Comparison of ENCODE assay signal across 26 cellular contexts in genomic region chrX:10031743-10032142, GRCh38.
DNase-seq lines count a peak whose midpoint lies in the region; ATAC-seq, FAIRE-seq and TF ChIP-seq lines count a peak whose summit lies in the region.
"Had no signal": no experiment of that assay in that cellular context is flagged by ENCODE, and none has a peak within 500 bp of the region (broad histone marks: within the 10 kb centered on the region; RNA-seq: fewer than 3 reads in every experiment).

No MANE protein-coding gene starts in this region.

- peaks cover 10 to 15% (median 14%) of the 10 kb centered on the region in 10 experiments; a peak in 18 of 20 replicates for H3K4me1 ChIP-seq in BLaER1 treated with 17β-estradiol and CSF1 and Interleukin-3, amounts not matched to agents 10 nM and 100 nM
- no peaks in the 10 kb centered on the region for H3K4me1 ChIP-seq in neural progenitor cell
- H3K4me1 ChIP-seq: foreskin keratinocyte, testis had no signal

- H2AFZ ChIP-seq in neural progenitor cell (replicated peaks) = no peak overlapping the region
- H2AFZ ChIP-seq: GM23248 had no signal

- H3K36me3 ChIP-seq in BLaER1 treated with 17β-estradiol and CSF1 and Interleukin-3, amounts not matched to agents 10 nM and 100 nM = peaks cover 0 to 8% (median 0%) of the 10 kb centered on the region in 11 experiments; a peak in 2 of 22 replicates
- H3K36me3 ChIP-seq in neural progenitor cell = no peaks in the 10 kb centered on the region
- H3K36me3 ChIP-seq: neutrophil had no signal

- no peak for FAIRE-seq in RCC 7860 (lab: Jason Lieb, UNC)
- no peak for FAIRE-seq in GM19239 (lab: Jason Lieb, UNC)

- H3K4me3 ChIP-seq in BLaER1 treated with 17β-estradiol and CSF1 and Interleukin-3, amounts not matched to agents 10 nM and 100 nM = no peak overlapping the region
- H3K4me3 ChIP-seq in neural progenitor cell = no peak overlapping the region
- H3K4me3 ChIP-seq: GM23248, skin epidermis, testis had no signal

- H3K79me2 ChIP-seq in neural progenitor cell (ENCODE audit: low read depth) = no peaks in the 10 kb centered on the region

- H3K27ac Mint-ChIP-seq in memory B cell = no peak overlapping the region
- H3K27ac Mint-ChIP-seq in neural progenitor cell = no peak overlapping the region
- H3K27ac Mint-ChIP-seq: activated naive CD4-positive, alpha-beta T cell treated with anti-CD3 and anti-CD28 coated beads for 36 hours; CD8-positive, alpha-beta T cell had no signal

- H4K20me1 ChIP-seq in BLaER1 treated with 17β-estradiol and CSF1 and Interleukin-3, amounts not matched to agents 10 nM and 100 nM = peaks cover 0 to 55% (median 0%) of the 10 kb centered on the region in 11 experiments; a peak in 5 of 22 replicates
- no peaks in the 10 kb centered on the region for H4K20me1 ChIP-seq in neural progenitor cell (ENCODE audit: low read depth)

- no peak overlapping the region for H3K9ac ChIP-seq in BLaER1 treated with 17β-estradiol and CSF1 and Interleukin-3, amounts not matched to agents 10 nM and 100 nM
- H3K9ac ChIP-seq in neural progenitor cell = no peak overlapping the region
- H3K9ac ChIP-seq: GM23248 had no signal

- H3K36me3 Mint-ChIP-seq in memory B cell (peaks cover 2% of the 10 kb centered on the region), neural progenitor cell (peaks cover 26% of the 10 kb centered on the region)
- H3K36me3 Mint-ChIP-seq: CD8-positive, alpha-beta T cell had no signal

- TF ChIP-seq CTCF in neural progenitor cell (IDR thresholded peaks at IDR 0.05) = no peak

- no peaks in the 10 kb centered on the region for H3K27me3 Mint-ChIP-seq in memory B cell
- peaks cover 7% of the 10 kb centered on the region for H3K27me3 Mint-ChIP-seq in neural progenitor cell (ENCODE audit: insufficient read depth, low read depth)
- H3K27me3 Mint-ChIP-seq: IgD-negative memory B cell had no signal

- peaks cover 0 to 7% (median 0%) of the 10 kb centered on the region in 11 experiments; a peak in 3 of 22 replicates for H3K9me3 ChIP-seq in BLaER1 treated with 17β-estradiol and CSF1 and Interleukin-3, amounts not matched to agents 10 nM and 100 nM (replicated peaks in 1 of 11)
- no peaks in the 10 kb centered on the region for H3K9me3 ChIP-seq in neural progenitor cell (ENCODE audit: low read depth)
- H3K9me3 ChIP-seq: neutrophil, testis had no signal

- H3K9me3 Mint-ChIP-seq in memory B cell (no peaks in the 10 kb centered on the region), neural progenitor cell (peaks cover 50% of the 10 kb centered on the region)
- H3K9me3 Mint-ChIP-seq: activated naive CD4-positive, alpha-beta T cell treated with anti-CD3 and anti-CD28 coated beads for 36 hours; CD8-positive, alpha-beta T cell; IgD-negative memory B cell had no signal

- ATAC-seq in GM18868 (IDR thresholded peaks at IDR 0.05; ENCODE audit: unreplicated experiment) (peak; percentile 47), memory B cell (ENCODE audit: low read depth) (peak; percentile 27)
- ATAC-seq: CD8-positive, alpha-beta T cell; foreskin keratinocyte had no signal

- peak overlapping the region; percentile 30 for H3K4me3 Mint-ChIP-seq in memory B cell
- H3K4me3 Mint-ChIP-seq in neural progenitor cell = no peak overlapping the region
- H3K4me3 Mint-ChIP-seq: activated naive CD4-positive, alpha-beta T cell treated with anti-CD3 and anti-CD28 coated beads for 36 hours; CD8-positive, alpha-beta T cell had no signal

- DNase-seq in RCC 7860 (ENCODE audit: low spot score) = peak; percentile 16
- no peak for DNase-seq in memory B cell (ENCODE audit: low spot score in 2 of 2)
- DNase-seq in cerebellar nuclear complex (lab: John Stamatoyannopoulos, UW) = no peak
- DNase-seq in GM19239 (ENCODE audit: insufficient read length, low spot score) = no peak
- no peak for DNase-seq in neural progenitor cell (ENCODE audit: low spot score)
- DNase-seq in cortex of kidney (lab: John Stamatoyannopoulos, UW) = no peak
- DNase-seq: activated CD4-positive, alpha-beta T cell treated with anti-CD3 and anti-CD28 coated beads for 4 hours; activated naive CD4-positive, alpha-beta T cell treated with anti-CD3 and anti-CD28 coated beads for 36 hours; activated T-cell treated with anti-CD3 and anti-CD28 coated beads, Interleukin-2, amount 50 U/mL, for 48 hours; anterior cingulate cortex; caudate nucleus; CD8-positive, alpha-beta T cell; DMS79 treated with DMSO at 0.1 percent for 48 hours; foreskin keratinocyte; GM23248; NCI-H1436 treated with DMSO at 0.1 percent for 48 hours; NCI-H774; OCI-M1; stimulated activated CD4-positive, alpha-beta T cell treated with anti-CD3 and anti-CD28 coated beads, Interleukin-2, amount 100 ng/mL, for 24 hours; stimulated activated naive CD4-positive, alpha-beta T cell; testis had no signal

- peaks cover 15% of the 10 kb centered on the region for H3K4me1 Mint-ChIP-seq in memory B cell
- no peaks in the 10 kb centered on the region for H3K4me1 Mint-ChIP-seq in neural progenitor cell

- 0 out of 22 replicates have a peak overlapping the region, but pooled peaks of 1 of the 11 experiments have one; percentile 26 for H3K27ac ChIP-seq in BLaER1 treated with 17β-estradiol and CSF1 and Interleukin-3, amounts not matched to agents 10 nM and 100 nM
- H3K27ac ChIP-seq in neural progenitor cell = no peak overlapping the region
- H3K27ac ChIP-seq: foreskin keratinocyte, GM23248, neutrophil, skin epidermis, testis had no signal

- H3F3A ChIP-seq in neural progenitor cell (ENCODE audit: low read depth) = no peaks in the 10 kb centered on the region

- no peaks in the 10 kb centered on the region for H3K27me3 ChIP-seq in BLaER1 treated with 17β-estradiol and CSF1 and Interleukin-3, amounts not matched to agents 10 nM and 100 nM
- no peaks in the 10 kb centered on the region for H3K27me3 ChIP-seq in neural progenitor cell
- H3K27me3 ChIP-seq: foreskin keratinocyte, neutrophil, testis had no signal

- H3K4me2 ChIP-seq in BLaER1 treated with 17β-estradiol and CSF1 and Interleukin-3, amounts not matched to agents 10 nM and 100 nM = peak overlapping the region; percentile 11 to 70 (median 50); a peak in 21 of 22 replicates
- H3K4me2 ChIP-seq in neural progenitor cell = no peak overlapping the region
